8 cellular contexts compared by ENCODE assay signal in the genomic region with DNA sequence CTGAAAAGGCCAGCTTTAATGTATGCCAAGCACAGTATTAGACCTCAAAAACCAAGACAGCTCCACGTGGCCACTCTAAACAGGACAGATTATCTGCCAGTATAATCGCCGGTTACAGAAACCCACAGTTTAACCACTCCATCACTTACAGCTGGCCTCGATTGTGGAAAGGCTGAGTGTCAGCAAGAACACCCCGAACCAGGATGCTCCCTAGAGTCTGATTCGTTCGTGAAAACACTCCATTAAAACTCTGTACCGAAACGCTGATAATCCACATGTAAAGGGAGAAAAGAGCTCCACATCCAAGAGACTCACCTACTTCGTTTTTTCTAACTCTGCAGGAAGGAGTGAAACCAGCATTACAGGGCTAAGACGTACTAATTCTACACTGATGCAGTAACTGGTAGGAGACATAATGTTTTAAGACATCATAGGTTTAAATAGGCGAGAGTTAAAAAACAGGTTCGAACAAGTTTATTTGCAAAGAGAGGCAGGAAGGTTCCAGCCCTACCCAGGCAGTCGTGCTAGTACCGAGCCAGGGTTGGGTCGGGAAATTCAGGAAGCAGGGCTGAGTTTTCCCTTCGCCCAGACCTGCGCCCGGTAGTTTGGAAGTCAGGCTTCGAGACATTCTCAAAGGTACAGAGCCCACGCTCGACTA. TPM values are rescaled to one million over a fixed set of nuclear protein-coding genes. Genes with fewer than 3 reads are reported as not detected.
DNase-seq lines count a peak whose midpoint lies in the region; ATAC-seq and TF ChIP-seq lines count a peak whose summit lies in the region.

No MANE protein-coding gene starts in this region.

- H3K36me3 ChIP-seq in OCI-LY7 (ENCODE audit: insufficient read depth, low read length) (peaks cover 16% of the 10 kb centered on the region), left lung (no peaks in the 10 kb centered on the region)

- H3K4me2 ChIP-seq in OCI-LY7 (ENCODE audit: low read length): peak overlapping the region; percentile 84

- H3K9me3 Mint-ChIP-seq in chondrocyte (ENCODE audit: low read depth): no peaks in the 10 kb centered on the region
- no peaks in the 10 kb centered on the region for H3K9me3 Mint-ChIP-seq in stimulated activated naive CD8-positive, alpha-beta T cell treated with anti-CD3 and anti-CD28 coated beads, Interleukin-15, amount 100 ng/mL, for 72 hours

- H3K4me3 Mint-ChIP-seq in chondrocyte (ENCODE audit: unreplicated experiment): peak overlapping the region; percentile 71
- H3K4me3 Mint-ChIP-seq in stimulated activated naive CD8-positive, alpha-beta T cell treated with anti-CD3 and anti-CD28 coated beads, Interleukin-15, amount 100 ng/mL, for 72 hours: peak overlapping the region; percentile 81 to 99

- POLR2A ChIA-PET in OCI-LY7 (lab: Charles Lee): interaction anchor here (0.6 to 5.5 kb wide), 23 partner anchors 8 to 1898 kb away, joined by 3 to 62 read pairs (median 4); no protein-coding TSS in a partner anchor

- peak; percentile 75 for DNase-seq in activated effector memory CD4-positive, alpha-beta T cell treated with anti-CD3 and anti-CD28 coated beads, Interleukin-2, amount 50 U/mL, for 16 hours
- no peak for DNase-seq in activated effector memory CD4-positive, alpha-beta T cell treated with Interleukin-2 at 50 U/mL for 16 hours
- DNase-seq in OCI-LY7 (ENCODE audit: low spot score) (no peak), chondrocyte (ENCODE audit: low spot score) (no peak), left lung (peak in 1 of 2 donors; percentile 35)
- peak; percentile 32 to 44 for DNase-seq in stimulated activated naive CD8-positive, alpha-beta T cell treated with anti-CD3 and anti-CD28 coated beads, Interleukin-15, amount 100 ng/mL, for 72 hours

- BruUV-seq in OCI-LY7 (replicated peaks; lab: Mats Ljungman, UMichigan): no TSS peak

- no peaks in the 10 kb centered on the region for H3K9me2 ChIP-seq in OCI-LY7 (ENCODE audit: insufficient read depth, low read length)

- peak overlapping the region; percentile 90 for H3K27ac Mint-ChIP-seq in chondrocyte (ENCODE audit: unreplicated experiment)
- peak overlapping the region; percentile 89 to 93 for H3K27ac Mint-ChIP-seq in stimulated activated naive CD8-positive, alpha-beta T cell treated with anti-CD3 and anti-CD28 coated beads, Interleukin-15, amount 100 ng/mL, for 72 hours

- H3K79me2 ChIP-seq in OCI-LY7 (ENCODE audit: insufficient read depth, low read depth, low read length): peaks cover 70% of the 10 kb centered on the region

- H2AFZ ChIP-seq in OCI-LY7 (ENCODE audit: low read length): no peak overlapping the region

- H3K27me3 Mint-ChIP-seq in chondrocyte (ENCODE audit: low read depth): no peaks in the 10 kb centered on the region
- H3K27me3 Mint-ChIP-seq in stimulated activated naive CD8-positive, alpha-beta T cell treated with anti-CD3 and anti-CD28 coated beads, Interleukin-15, amount 100 ng/mL, for 72 hours: no peaks in the 10 kb centered on the region

- no peaks in the 10 kb centered on the region for H3K36me3 Mint-ChIP-seq in chondrocyte (ENCODE audit: low read depth)

- H3K4me1 ChIP-seq in OCI-LY7 (ENCODE audit: insufficient read depth, low read length, poor library complexity, severe bottlenecking) (peaks cover 50% of the 10 kb centered on the region), left lung (peaks cover 22 to 54% of the 10 kb centered on the region in 2 donors)

- H3K9me3 ChIP-seq in OCI-LY7 (ENCODE audit: low read length): no peaks in the 10 kb centered on the region
- H3K9me3 ChIP-seq in left lung: no peaks in the 10 kb centered on the region

- H3K4me1 Mint-ChIP-seq in chondrocyte (ENCODE audit: low read depth): peaks cover 48% of the 10 kb centered on the region
- peaks cover 58% of the 10 kb centered on the region for H3K4me1 Mint-ChIP-seq in stimulated activated naive CD8-positive, alpha-beta T cell treated with anti-CD3 and anti-CD28 coated beads, Interleukin-15, amount 100 ng/mL, for 72 hours

- TF ChIP-seq CTCF in OCI-LY7 (conservative IDR thresholded peaks at IDR 0.05; ENCODE audit: low read length) (no peak), chondrocyte (IDR thresholded peaks at IDR 0.05) (no peak), left lung (IDR thresholded peaks at IDR 0.05) (no peak)

- ATAC-seq in left lung: peak; percentile 10
- ATAC-seq in stimulated activated naive CD8-positive, alpha-beta T cell treated with anti-CD3 and anti-CD28 coated beads, Interleukin-15, amount 100 ng/mL, for 72 hours: peak; percentile 25
- ATAC-seq in GM18858 (IDR thresholded peaks at IDR 0.05; ENCODE audit: unreplicated experiment): no peak
- no peak for ATAC-seq in GM18861 (IDR thresholded peaks at IDR 0.05; ENCODE audit: unreplicated experiment)

- intact Hi-C loops in OCI-LY7 (cut with micrococcal nuclease; ENCODE audit: unreplicated experiment): loop anchor here (1.0 to 10.0 kb wide), 3 partner anchors 75 to 270 kb away; no protein-coding TSS in a partner anchor
- intact Hi-C loops in left lung (cut with DNase I): no loop called here

- peaks cover 24% of the 10 kb centered on the region; the same call in 1 of the 2 replicates for H4K20me1 ChIP-seq in OCI-LY7 (ENCODE audit: insufficient read depth, low read length)

- peak overlapping the region; percentile 42 for H3K27ac ChIP-seq in OCI-LY7 (ENCODE audit: low read depth, low read length, poor library complexity, severe bottlenecking)
- H3K27ac ChIP-seq in left lung: peak overlapping the region; percentile 96 to 99

- CTCF ChIA-PET in OCI-LY7 (lab: Charles Lee; ENCODE audit: unreplicated experiment): no interaction called here

- H3K4me3 ChIP-seq in OCI-LY7 (ENCODE audit: low read depth, low read length, poor library complexity, severe bottlenecking): peak overlapping the region; percentile 88
- peak overlapping the region; percentile 90 to 92 for H3K4me3 ChIP-seq in left lung

- H3K27me3 ChIP-seq in left lung: no peaks in the 10 kb centered on the region

RNA-seq across cellular contexts. Expression of a gene that starts 1.0 kb away (rescaled TPM):
- total RNA-seq in OCI-LY7 (2014; rRNA removed; shearing (Covaris generic)): 21.6 and 31.2 TPM in 2 replicates
- total RNA-seq in OCI-LY7 (2022) (87.9 and 92.1 TPM in 2 replicates), chondrocyte (39.3 to 41.5 TPM (median 39.9 TPM) in 3 replicates), left lung (10 to 100 TPM; 57.0 to 80.7 TPM)

Comparison
In these comparisons a context has a peak if more than half of its experiments do, and no peak if none do; other contexts are left out.
1. DNase-seq: peak in activated effector memory CD4-positive, alpha-beta T cell treated with anti-CD3 and anti-CD28 coated beads, Interleukin-2, amount 50 U/mL, for 16 hours (single experiment) and stimulated activated naive CD8-positive, alpha-beta T cell treated with anti-CD3 and anti-CD28 coated beads, Interleukin-15, amount 100 ng/mL, for 72 hours (2 of 2); none in activated effector memory CD4-positive, alpha-beta T cell treated with Interleukin-2 at 50 U/mL for 16 hours (single experiment), OCI-LY7 (single experiment) and chondrocyte (single experiment).
2. ATAC-seq: peak in left lung (single experiment) and stimulated activated naive CD8-positive, alpha-beta T cell treated with anti-CD3 and anti-CD28 coated beads, Interleukin-15, amount 100 ng/mL, for 72 hours (single experiment); none in GM18858 (single experiment) and GM18861 (single experiment).